ENCODE assay signal across 1 cellular context in genomic region chr13:28138756-28139470, GRCh38.
A peak's percentile ranks its signal among the peaks of the same experiment; 100 is the strongest.
TF ChIP-seq lines count a peak whose summit lies in the region.

No MANE protein-coding gene starts in this region.

TF ChIP-seq in HepG2, 621 proteins besides CTCF, POLR2A, EP300 and RAD21 (continued from another document and continues in another):
- TF ChIP-seq NFAT5 (CRISPR knock-in tag; IDR thresholded peaks at IDR 0.05) (no peak), TGIF2 (CRISPR knock-in tag; IDR thresholded peaks at IDR 0.05) (0 out of 2 replicates have a peak, but pooled peaks have one; percentile 23), CEBPG (CRISPR knock-in tag; IDR thresholded peaks at IDR 0.05) (no peak), ZNF343 (CRISPR knock-in tag; IDR thresholded peaks at IDR 0.05) (peak; percentile 45; the same call in 1 of the 2 replicates), AKAP8 (CRISPR knock-in tag; IDR thresholded peaks at IDR 0.05) (no peak), ZZZ3 (CRISPR knock-in tag; IDR thresholded peaks at IDR 0.05; ENCODE audit: borderline replicate concordance) (0 out of 2 replicates have a peak, but pooled peaks have one; percentile 79), RFX1 (IDR thresholded peaks at IDR 0.05) (peak; percentile 48; the same call in 1 of the 2 replicates), ZNF263 (CRISPR knock-in tag; IDR thresholded peaks at IDR 0.05) (0 out of 2 replicates have a peak, but pooled peaks have one; percentile 13), MEF2D (CRISPR knock-in tag; IDR thresholded peaks at IDR 0.05) (no peak), ZBTB3 (CRISPR knock-in tag; IDR thresholded peaks at IDR 0.05; ENCODE audit: borderline replicate concordance, low read depth) (0 out of 2 replicates have a peak, but pooled peaks have one; percentile 36), POLR2AphosphoS5 (IDR thresholded peaks at IDR 0.05; ENCODE audit: low read depth, low read length) (peak; percentile 45; the same call in 1 of the 2 replicates), PATZ1 (CRISPR knock-in tag; IDR thresholded peaks at IDR 0.05) (peak; percentile 53; the same call in 1 of the 2 replicates), ZUFSP (CRISPR knock-in tag; IDR thresholded peaks at IDR 0.05; ENCODE audit: borderline replicate concordance) (no peak), MEIS2 (CRISPR knock-in tag; IDR thresholded peaks at IDR 0.05) (peak; percentile 16; the same call in 1 of the 2 replicates), GLI4 (CRISPR knock-in tag; IDR thresholded peaks at IDR 0.05; ENCODE audit: borderline replicate concordance) (0 out of 2 replicates have a peak, but pooled peaks have one; percentile 35), ZNF740 (CRISPR knock-in tag; IDR thresholded peaks at IDR 0.05) (peak; percentile 90), ZNF556 (CRISPR knock-in tag; IDR thresholded peaks at IDR 0.05; ENCODE audit: borderline replicate concordance) (peak; percentile 56; the same call in 1 of the 2 replicates), ZMAT3 (CRISPR knock-in tag; conservative IDR thresholded peaks at IDR 0.05) (0 out of 2 replicates have a peak, but pooled peaks have one; percentile 24), RBFOX2 (IDR thresholded peaks at IDR 0.05; ENCODE audit: low read depth, low read length) (peak; percentile 72), ZBTB44 (CRISPR knock-in tag; IDR thresholded peaks at IDR 0.05) (no peak), ARID4A (CRISPR knock-in tag; IDR thresholded peaks at IDR 0.05; ENCODE audit: borderline replicate concordance) (0 out of 2 replicates have a peak, but pooled peaks have one; percentile 22), PHF5A (CRISPR knock-in tag; IDR thresholded peaks at IDR 0.05; ENCODE audit: low read depth, unreplicated experiment) (no peak), TFDP1 (CRISPR knock-in tag; IDR thresholded peaks at IDR 0.05; ENCODE audit: borderline replicate concordance) (0 out of 2 replicates have a peak, but pooled peaks have one; percentile 11), ZNF749 (CRISPR knock-in tag; IDR thresholded peaks at IDR 0.05; ENCODE audit: borderline replicate concordance) (0 out of 2 replicates have a peak, but pooled peaks have one; percentile 41), FOXA3 (CRISPR knock-in tag; IDR thresholded peaks at IDR 0.05) (peak; percentile 10; the same call in 1 of the 2 replicates), NR1H2 (CRISPR knock-in tag; IDR thresholded peaks at IDR 0.05; ENCODE audit: borderline replicate concordance, low read depth) (0 out of 2 replicates have a peak, but pooled peaks have one; percentile 39), ARNTL (CRISPR knock-in tag; IDR thresholded peaks at IDR 0.05) (peak; percentile 42; the same call in 1 of the 2 replicates), CHD2 (IDR thresholded peaks at IDR 0.05; ENCODE audit: low read depth, low read length) (peak; percentile 64), HNRNPLL (IDR thresholded peaks at IDR 0.05; ENCODE audit: low read depth, low read length, poor library complexity, severe bottlenecking) (peak; percentile 51)
